18 cellular contexts compared by ENCODE assay signal in the genomic region with DNA sequence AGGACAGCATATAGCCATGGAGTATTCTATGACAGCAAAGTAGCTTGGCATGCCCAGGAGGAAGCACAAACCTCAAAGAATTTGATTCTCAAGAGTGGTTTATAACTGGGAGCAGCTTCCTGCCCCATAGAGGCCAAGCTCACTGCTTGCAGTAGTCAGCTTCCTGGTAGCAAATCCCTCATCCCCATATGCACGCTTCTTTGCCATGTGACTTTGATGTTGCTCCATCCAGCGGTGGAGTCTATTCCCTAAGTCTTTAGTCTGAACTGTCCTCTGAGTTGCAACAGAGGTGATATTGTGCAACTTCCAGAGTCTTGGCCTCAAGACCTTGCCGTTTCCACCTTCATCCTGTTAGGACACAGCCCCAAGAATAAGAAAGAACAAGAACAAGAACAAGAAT.
DNase-seq lines count a peak whose midpoint lies in the region; ATAC-seq and TF ChIP-seq lines count a peak whose summit lies in the region.
"Had no signal": no experiment of that assay in that cellular context is flagged by ENCODE, and none has a peak within 500 bp of the region (broad histone marks: within the 10 kb centered on the region; RNA-seq: fewer than 3 reads in every experiment).

No MANE protein-coding gene starts in this region.

- H3K4me1 ChIP-seq in osteoblast (ENCODE audit: insufficient read depth, low read length): peaks cover 32% of the 10 kb centered on the region
- H3K4me1 ChIP-seq: suprapubic skin had no signal

- no peak overlapping the region for H3K4me3 ChIP-seq in choroid plexus epithelial cell (ENCODE audit: low read depth, low read length)
- H3K4me3 ChIP-seq in osteoblast (ENCODE audit: insufficient read depth, low read length): no peak overlapping the region
- H3K4me3 ChIP-seq: skin epidermis, suprapubic skin had no signal

- TF ChIP-seq CTCF in choroid plexus epithelial cell (conservative IDR thresholded peaks at IDR 0.05; ENCODE audit: low read depth, low read length): no peak
- peak; percentile 10 for TF ChIP-seq CTCF in osteoblast (IDR thresholded peaks at IDR 0.05; ENCODE audit: extremely low read depth, low read depth, low read length)
- TF ChIP-seq CTCF in CD4-positive, alpha-beta T cell (IDR thresholded peaks at IDR 0.05): no peak

- no peaks in the 10 kb centered on the region for H3K36me3 ChIP-seq in osteoblast (ENCODE audit: insufficient read depth, low read length)
- H3K36me3 ChIP-seq: suprapubic skin had no signal

- no peak overlapping the region for H3K4me2 ChIP-seq in osteoblast (ENCODE audit: insufficient read depth, low read length)

- CTCF ChIA-PET in CD4-positive, alpha-beta T cell (lab: Charles Lee): no interaction called here

- no peaks in the 10 kb centered on the region for H4K20me1 ChIP-seq in osteoblast (ENCODE audit: insufficient read depth, low read length)

- no peak overlapping the region for H3K27ac Mint-ChIP-seq in CD4-positive, alpha-beta T cell
- H3K27ac Mint-ChIP-seq: activated CD8-positive, alpha-beta T cell treated with anti-CD3 and anti-CD28 coated beads, Interleukin-2, amount 10 ng/mL, durations not matched to agents 7 days and 5 days; activated naive CD4-positive, alpha-beta T cell treated with anti-CD3 and anti-CD28 coated beads, Interleukin-2, amount 50 U/mL, for 72 hours; dendritic cell treated with granulocyte-macrophage colony-stimulating factor and Interleukin-4, amounts not matched to agents 40 ng/mL and 50 ng/mL, for 4 days; naive thymus-derived CD8-positive, alpha-beta T cell had no signal

- no peak for ATAC-seq in CD4-positive, alpha-beta T cell (ENCODE audit: poor library complexity)
- ATAC-seq: activated CD8-positive, alpha-beta T cell treated with anti-CD3 and anti-CD28 coated beads, Interleukin-2, amount 10 ng/mL, durations not matched to agents 7 days and 5 days; activated naive CD4-positive, alpha-beta T cell treated with anti-CD3 and anti-CD28 coated beads, Interleukin-2, amount 50 U/mL, for 72 hours; left cardiac atrium; naive thymus-derived CD8-positive, alpha-beta T cell had no signal

- H3K27ac ChIP-seq in osteoblast (ENCODE audit: low read depth, low read length): peak overlapping the region; percentile 79
- H3K27ac ChIP-seq in CD4-positive, alpha-beta T cell (ENCODE audit: low read depth, low read length): no peak overlapping the region
- H3K27ac ChIP-seq: skin epidermis, suprapubic skin had no signal

- DNase-seq in GF-D8 (lab: John Stamatoyannopoulos, UW): peak; percentile 91
- DNase-seq in MV-4-11 (lab: John Stamatoyannopoulos, UW): peak; percentile 100
- peak; percentile 73 for DNase-seq in choroid plexus epithelial cell (ENCODE audit: low read depth)
- peak; percentile 81 for DNase-seq in osteoblast (ENCODE audit: insufficient read length, low spot score, missing footprints)
- DNase-seq in activated effector memory CD4-positive, alpha-beta T cell treated with Interleukin-2 at 50 U/mL for 16 hours: no peak
- no peak for DNase-seq in CD4-positive, alpha-beta T cell
- no peak for DNase-seq in NCI-H128 (lab: John Stamatoyannopoulos, UW; ENCODE audit: unreplicated experiment)
- DNase-seq in NCI-H526 treated with DMSO at 0.1 percent for 48 hours (lab: John Stamatoyannopoulos, UW): no peak
- DNase-seq: activated CD8-positive, alpha-beta T cell treated with anti-CD3 and anti-CD28 coated beads, Interleukin-2, amount 10 ng/mL, durations not matched to agents 7 days and 5 days; left cardiac atrium; naive thymus-derived CD8-positive, alpha-beta T cell; NCI-H1092 treated with DMSO at 0.1 percent for 48 hours; NCI-H345; T1000 had no signal

- intact Hi-C loops in CD4-positive, alpha-beta T cell (cut with DNase I, micrococcal nuclease): no loop called here

- no peaks in the 10 kb centered on the region for H3K36me3 Mint-ChIP-seq in CD4-positive, alpha-beta T cell (ENCODE audit: low read depth)
- H3K36me3 Mint-ChIP-seq: activated naive CD4-positive, alpha-beta T cell treated with anti-CD3 and anti-CD28 coated beads, Interleukin-2, amount 50 U/mL, for 72 hours; naive thymus-derived CD8-positive, alpha-beta T cell had no signal

- POLR2A ChIA-PET in CD4-positive, alpha-beta T cell (lab: Charles Lee): no interaction called here

- no peaks in the 10 kb centered on the region for H3K9me3 Mint-ChIP-seq in CD4-positive, alpha-beta T cell
- H3K9me3 Mint-ChIP-seq: dendritic cell treated with granulocyte-macrophage colony-stimulating factor and Interleukin-4, amounts not matched to agents 40 ng/mL and 50 ng/mL, for 4 days had no signal

- H3K79me2 ChIP-seq in osteoblast (ENCODE audit: insufficient read depth, low read length): no peaks in the 10 kb centered on the region

- H2AFZ ChIP-seq in osteoblast (ENCODE audit: low read length): peak overlapping the region; percentile 26

- no peaks in the 10 kb centered on the region for H3K27me3 ChIP-seq in osteoblast (ENCODE audit: insufficient read depth, low read length)
- no peaks in the 10 kb centered on the region for H3K27me3 ChIP-seq in CD4-positive, alpha-beta T cell (ENCODE audit: control insufficient read depth, insufficient read depth, low read length)
- H3K27me3 ChIP-seq: suprapubic skin had no signal

- peaks cover 14% of the 10 kb centered on the region for H3K27me3 Mint-ChIP-seq in CD4-positive, alpha-beta T cell
- H3K27me3 Mint-ChIP-seq: dendritic cell treated with granulocyte-macrophage colony-stimulating factor and Interleukin-4, amounts not matched to agents 40 ng/mL and 50 ng/mL, for 4 days had no signal

- H3K9me3 ChIP-seq in osteoblast (ENCODE audit: low read depth, low read length): no peaks in the 10 kb centered on the region
- no peaks in the 10 kb centered on the region for H3K9me3 ChIP-seq in CD4-positive, alpha-beta T cell (ENCODE audit: control insufficient read depth, low read length)
- H3K9me3 ChIP-seq: suprapubic skin had no signal

- H3K4me3 Mint-ChIP-seq in CD4-positive, alpha-beta T cell: no peak overlapping the region
- H3K4me3 Mint-ChIP-seq: activated CD8-positive, alpha-beta T cell treated with anti-CD3 and anti-CD28 coated beads, Interleukin-2, amount 10 ng/mL, durations not matched to agents 7 days and 5 days; dendritic cell treated with granulocyte-macrophage colony-stimulating factor and Interleukin-4, amounts not matched to agents 40 ng/mL and 50 ng/mL, for 4 days; naive thymus-derived CD8-positive, alpha-beta T cell had no signal

- H3K4me1 Mint-ChIP-seq in CD4-positive, alpha-beta T cell (ENCODE audit: low read depth): no peaks in the 10 kb centered on the region
- H3K4me1 Mint-ChIP-seq: naive thymus-derived CD8-positive, alpha-beta T cell had no signal

Comparison
In these comparisons a context has a peak if more than half of its experiments do, and no peak if none do; other contexts are left out.
1. DNase-seq: peak in GF-D8 (single experiment), MV-4-11 (single experiment), choroid plexus epithelial cell (single experiment) and osteoblast (single experiment); none in activated effector memory CD4-positive, alpha-beta T cell treated with Interleukin-2 at 50 U/mL for 16 hours (single experiment), CD4-positive, alpha-beta T cell (0 of 10), NCI-H128 (single experiment) and NCI-H526 treated with DMSO at 0.1 percent for 48 hours (single experiment).